Comparison of ENCODE assay signal across 26 cellular contexts in the genomic region with DNA sequence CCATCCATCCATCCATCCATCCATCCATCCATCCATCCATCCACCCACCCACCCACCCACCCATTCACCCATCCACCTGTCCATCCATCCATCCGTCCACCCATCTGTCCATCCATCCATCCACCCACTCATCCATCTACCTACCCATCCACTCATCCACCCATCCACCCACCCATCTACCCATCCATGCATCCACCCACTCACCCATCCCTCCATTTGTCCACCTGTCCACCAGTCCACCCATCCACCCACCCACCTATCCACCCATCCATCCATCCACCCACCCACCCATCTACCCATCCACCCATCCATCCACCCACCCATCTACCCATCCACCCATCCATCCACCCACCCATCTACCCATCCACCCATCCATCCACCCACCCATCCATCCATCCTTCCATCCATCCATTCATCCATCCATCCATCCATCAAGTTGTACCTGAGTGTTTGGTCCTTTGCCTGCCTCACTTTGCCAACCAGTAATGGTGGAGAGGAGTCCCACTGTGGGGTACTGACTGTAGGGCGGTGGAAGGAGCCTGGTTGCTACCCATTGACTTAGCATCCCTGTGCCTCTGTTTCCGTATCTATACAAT. TPM values are rescaled to one million over a fixed set of nuclear protein-coding genes. Genes with fewer than 3 reads are reported as not detected.
DNase-seq lines count a peak whose midpoint lies in the region; ATAC-seq, FAIRE-seq and TF ChIP-seq lines count a peak whose summit lies in the region.
"Had no signal": no experiment of that assay in that cellular context is flagged by ENCODE, and none has a peak within 500 bp of the region (broad histone marks: within the 10 kb centered on the region; RNA-seq: fewer than 3 reads in every experiment).

No MANE protein-coding gene starts in this region.

- H3K27ac ChIP-seq in small intestine (ENCODE audit: low read depth in 1 of 2, low read length in 1 of 2), result peak overlapping the region; percentile 2 to 55
- H3K27ac ChIP-seq: gastroesophageal sphincter, SJSA1 had no signal

- H3K4me3 Mint-ChIP-seq in activated CD4-positive, alpha-beta T cell treated with anti-CD3 and anti-CD28 coated beads, Interleukin-2, amount 10 ng/mL, durations not matched to agents 24 days and 14 days, result peak overlapping the region; percentile 88
- peak overlapping the region; percentile 63 for H3K4me3 Mint-ChIP-seq in activated naive CD8-positive, alpha-beta T cell
- H3K4me3 Mint-ChIP-seq in nephron progenitor cell, result no peak overlapping the region
- H3K4me3 Mint-ChIP-seq: type B pancreatic cell had no signal

- FAIRE-seq in HTR-8/SVneo (lab: Jason Lieb, UNC) (peak; percentile 82), small intestine (lab: Jason Lieb, UNC) (no peak)
- FAIRE-seq: A204.1 had no signal

- 91 to 95% (median 94%) methylated on average over 3 of the region's 3 CpGs for WGBS in small intestine, 3 donors

- H3K4me3 ChIP-seq in small intestine (ENCODE audit: low read depth in 1 of 2, low read length in 2 of 2), result no peak overlapping the region
- H3K4me3 ChIP-seq: gastroesophageal sphincter, SJSA1 had no signal

- no peak for ATAC-seq in HG03108 (IDR thresholded peaks at IDR 0.05; ENCODE audit: unreplicated experiment)
- ATAC-seq: gastroesophageal sphincter had no signal

- no peaks in the 10 kb centered on the region for H3K4me1 ChIP-seq in small intestine (ENCODE audit: control insufficient read depth in 2 of 2, insufficient read depth in 1 of 2, low read depth in 1 of 2, low read length in 1 of 2)
- H3K4me1 ChIP-seq: SJSA1 had no signal

- no peak for TF ChIP-seq CTCF in nephron progenitor cell (IDR thresholded peaks at IDR 0.05)

- DNase-seq in activated CD4-positive, alpha-beta T cell treated with anti-CD3 and anti-CD28 coated beads, Interleukin-2, amount 10 ng/mL, durations not matched to agents 24 days and 14 days, result no peak
- no peak for DNase-seq in activated CD4-positive, alpha-beta T cell treated with anti-CD3 and anti-CD28 coated beads, Interleukin-2, amount 50 U/mL, for 48 hours
- DNase-seq in HTR-8/SVneo (ENCODE audit: insufficient read length, low spot score) (no peak), small intestine (no peak), nephron progenitor cell (no peak)
- DNase-seq in activated effector memory CD4-positive, alpha-beta T cell treated with Interleukin-2 at 50 U/mL for 16 hours, result no peak
- DNase-seq: activated CD4-positive, CD25-positive, alpha-beta regulatory T cell treated with anti-CD3 and anti-CD28 coated beads, Interleukin-2, amount 50 U/mL, for 72 hours; activated T-cell treated with anti-CD3 and anti-CD28 coated beads for 4 hours; amygdala; GF-D8; GOT3; kidney glomerular epithelial cell; mesenchymal stem cell; naive B cell; NCI-H1417; NCI-H2171 treated with DMSO at 0.1 percent for 48 hours; NCI-H748 treated with DMSO at 0.1 percent for 48 hours; stimulated activated CD4-positive, alpha-beta T cell treated with anti-CD3 and anti-CD28 coated beads, Interleukin-1b, Interleukin-23, amount 100 ng/mL, for 48 hours; T1000 had no signal

- peak overlapping the region; percentile 98 for H3K27ac Mint-ChIP-seq in activated CD4-positive, alpha-beta T cell treated with anti-CD3 and anti-CD28 coated beads, Interleukin-2, amount 10 ng/mL, durations not matched to agents 24 days and 14 days
- H3K27ac Mint-ChIP-seq in activated naive CD8-positive, alpha-beta T cell, result peak overlapping the region; percentile 94
- H3K27ac Mint-ChIP-seq in nephron progenitor cell, result no peak overlapping the region
- H3K27ac Mint-ChIP-seq: type B pancreatic cell had no signal

- H3K36me3 Mint-ChIP-seq in activated CD4-positive, alpha-beta T cell treated with anti-CD3 and anti-CD28 coated beads, Interleukin-2, amount 10 ng/mL, durations not matched to agents 24 days and 14 days (ENCODE audit: low read depth), result peaks cover 45% of the 10 kb centered on the region
- H3K36me3 Mint-ChIP-seq in activated naive CD8-positive, alpha-beta T cell, result no peaks in the 10 kb centered on the region
- no peaks in the 10 kb centered on the region for H3K36me3 Mint-ChIP-seq in nephron progenitor cell (ENCODE audit: low read depth)
- H3K36me3 Mint-ChIP-seq: naive B cell, type B pancreatic cell had no signal

- peaks cover 2% of the 10 kb centered on the region for H3K27me3 Mint-ChIP-seq in activated CD4-positive, alpha-beta T cell treated with anti-CD3 and anti-CD28 coated beads, Interleukin-2, amount 10 ng/mL, durations not matched to agents 24 days and 14 days
- H3K27me3 Mint-ChIP-seq in activated naive CD8-positive, alpha-beta T cell, result no peaks in the 10 kb centered on the region
- H3K27me3 Mint-ChIP-seq in nephron progenitor cell (ENCODE audit: low read depth, poor library complexity), result peaks cover 7% of the 10 kb centered on the region
- H3K27me3 Mint-ChIP-seq: naive B cell had no signal

- no peaks in the 10 kb centered on the region for H3K9me3 Mint-ChIP-seq in activated CD4-positive, alpha-beta T cell treated with anti-CD3 and anti-CD28 coated beads, Interleukin-2, amount 10 ng/mL, durations not matched to agents 24 days and 14 days
- no peaks in the 10 kb centered on the region for H3K9me3 Mint-ChIP-seq in activated naive CD8-positive, alpha-beta T cell (ENCODE audit: low read depth)
- H3K9me3 Mint-ChIP-seq in nephron progenitor cell, result no peaks in the 10 kb centered on the region
- H3K9me3 Mint-ChIP-seq: naive B cell, type B pancreatic cell had no signal

- H3K4me1 Mint-ChIP-seq in activated CD4-positive, alpha-beta T cell treated with anti-CD3 and anti-CD28 coated beads, Interleukin-2, amount 10 ng/mL, durations not matched to agents 24 days and 14 days, result peaks cover 74% of the 10 kb centered on the region
- H3K4me1 Mint-ChIP-seq in activated naive CD8-positive, alpha-beta T cell (ENCODE audit: low read depth), result peaks cover 75% of the 10 kb centered on the region
- H3K4me1 Mint-ChIP-seq in nephron progenitor cell, result peaks cover 12% of the 10 kb centered on the region

- no peaks in the 10 kb centered on the region for H3K27me3 ChIP-seq in small intestine (ENCODE audit: control insufficient read depth in 2 of 2, insufficient read depth in 2 of 2, low read length in 2 of 2)
- H3K27me3 ChIP-seq: gastroesophageal sphincter, SJSA1 had no signal

- H3K9me3 ChIP-seq in small intestine (ENCODE audit: control insufficient read depth, low read depth), result no peaks in the 10 kb centered on the region
- H3K9me3 ChIP-seq: gastroesophageal sphincter, SJSA1 had no signal

- intact Hi-C loops in activated CD4-positive, alpha-beta T cell treated with anti-CD3 and anti-CD28 coated beads, Interleukin-2, amount 10 ng/mL, durations not matched to agents 24 days and 14 days (cut with micrococcal nuclease), result loop anchor here (2.0 to 10.0 kb wide), 2 partner anchors 23 to 107 kb away; partner anchors contain the start of gene SCAPER

- H3K36me3 ChIP-seq in small intestine (ENCODE audit: control insufficient read depth in 2 of 2, insufficient read depth in 2 of 2, low read length in 2 of 2), result no peaks in the 10 kb centered on the region
- H3K36me3 ChIP-seq: gastroesophageal sphincter, SJSA1 had no signal

RNA-seq across cellular contexts. Expression of gene PSTPIP1, which starts 17.3 kb away (rescaled TPM):
- 182 and 186 TPM in 2 replicates for total RNA-seq in activated CD4-positive, alpha-beta T cell treated with anti-CD3 and anti-CD28 coated beads, Interleukin-2, amount 10 ng/mL, durations not matched to agents 24 days and 14 days
- polyA plus RNA-seq in small intestine, result 10 to 100 TPM in 1 of 3 donors, 1 to 10 TPM in 2; 1.8 to 17.0 (median 4.1) TPM
- total RNA-seq: SJSA1 had no signal
- polyA plus RNA-seq: BJ had no signal

RNA-seq across cellular contexts. Expression of gene TSPAN3, which starts 58.7 kb away (rescaled TPM):
- total RNA-seq in activated CD4-positive, alpha-beta T cell treated with anti-CD3 and anti-CD28 coated beads, Interleukin-2, amount 10 ng/mL, durations not matched to agents 24 days and 14 days, result 41.4 and 43.0 TPM in 2 replicates
- polyA plus RNA-seq in small intestine, result 100 to 1,000 TPM; 263 to 352 (median 334) TPM
